1 cellular context compared by ENCODE assay signal in the genomic region with DNA sequence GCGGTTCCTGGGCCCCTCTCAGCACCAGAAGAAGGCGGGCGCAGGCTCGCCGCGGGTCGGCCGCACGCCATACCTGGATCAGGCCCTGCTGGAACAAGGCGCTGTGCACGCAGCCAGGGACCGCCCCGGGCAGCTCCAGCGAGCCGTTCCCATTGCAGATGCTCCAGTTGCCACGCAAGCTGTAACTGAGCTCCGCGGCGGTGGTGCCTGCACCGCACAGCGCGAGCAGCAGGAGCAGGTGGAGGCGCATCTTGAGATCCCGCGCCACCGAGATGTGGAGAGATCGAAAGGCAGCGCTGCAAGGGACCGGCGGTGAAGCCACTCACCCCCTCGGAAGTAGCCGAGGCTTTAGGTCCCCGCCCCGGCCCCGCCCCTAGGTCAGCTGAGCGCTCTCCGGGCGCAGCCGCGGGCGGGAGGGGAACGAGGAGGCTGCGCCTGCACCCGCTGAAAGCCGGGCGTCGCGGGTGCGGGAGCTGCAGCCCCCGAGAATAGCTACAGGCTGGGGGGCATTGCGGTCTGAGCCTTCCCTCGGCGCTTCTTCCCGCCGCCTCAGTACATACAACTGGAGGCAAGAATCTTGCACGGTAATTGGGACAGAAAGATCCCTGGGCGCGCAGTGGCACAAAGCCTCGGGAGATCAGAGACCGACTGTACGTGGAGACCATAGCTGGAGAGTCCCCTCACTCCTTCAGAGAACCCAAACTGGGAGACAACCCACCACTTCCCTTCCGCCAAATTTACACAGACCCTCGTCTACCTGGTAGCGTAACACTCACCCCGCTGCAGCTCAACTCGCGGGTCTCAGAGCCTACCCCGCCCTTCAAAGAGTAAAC.
TF ChIP-seq lines count a peak whose summit lies in the region.

A gene (minus strand): TSS at position 324 of the 833 bp plus-strand sequence. CDS start 74 bp downstream, at position 250.

TF ChIP-seq in K562, 482 proteins besides CTCF, POLR2A, EP300 and RAD21 (continued from another document and continues in another):
- TF ChIP-seq, protein P1, sequence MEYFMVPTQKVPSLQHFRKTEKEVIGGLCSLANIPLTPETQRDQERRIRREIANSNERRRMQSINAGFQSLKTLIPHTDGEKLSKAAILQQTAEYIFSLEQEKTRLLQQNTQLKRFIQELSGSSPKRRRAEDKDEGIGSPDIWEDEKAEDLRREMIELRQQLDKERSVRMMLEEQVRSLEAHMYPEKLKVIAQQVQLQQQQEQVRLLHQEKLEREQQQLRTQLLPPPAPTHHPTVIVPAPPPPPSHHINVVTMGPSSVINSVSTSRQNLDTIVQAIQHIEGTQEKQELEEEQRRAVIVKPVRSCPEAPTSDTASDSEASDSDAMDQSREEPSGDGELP (CRISPR knock-in tag; IDR thresholded peaks at IDR 0.05; ENCODE audit: borderline replicate concordance) = peak; percentile 99
- TF ChIP-seq PURB (CRISPR knock-in tag; IDR thresholded peaks at IDR 0.05; ENCODE audit: low read depth) (no peak), NFIX (CRISPR knock-in tag; IDR thresholded peaks at IDR 0.05; ENCODE audit: low read depth) (no peak), ZNF561 (CRISPR knock-in tag; conservative IDR thresholded peaks at IDR 0.05) (no peak), DDX20 (tag; IDR thresholded peaks at IDR 0.05; ENCODE audit: low read depth) (no peak), ZNF174 (CRISPR knock-in tag; IDR thresholded peaks at IDR 0.05) (no peak), ZNF263 (CRISPR knock-in tag; IDR thresholded peaks at IDR 0.05; ENCODE audit: borderline replicate concordance) (peak; percentile 72), CSDE1 (IDR thresholded peaks at IDR 0.05) (no peak), ZC3H11A (IDR thresholded peaks at IDR 0.05; ENCODE audit: low read depth, low read length) (no peak), ZNF354B (CRISPR knock-in tag; IDR thresholded peaks at IDR 0.05) (no peak), SNIP1 (IDR thresholded peaks at IDR 0.05; ENCODE audit: low read depth) (no peak), GABPB1 (CRISPR knock-in tag; IDR thresholded peaks at IDR 0.05) (peak; percentile 83), IRF2 (CRISPR knock-in tag; IDR thresholded peaks at IDR 0.05) (no peak), NONO (IDR thresholded peaks at IDR 0.05; ENCODE audit: low read depth in 2 of 2, low read length in 1 of 2) (0 out of 4 replicates have a peak, but pooled peaks of 1 of the 2 experiments have one; percentile 63), CXXC5 (CRISPR knock-in tag; IDR thresholded peaks at IDR 0.05) (peak; percentile 70; the same call in 1 of the 2 replicates), CEBPG (CRISPR knock-in tag; IDR thresholded peaks at IDR 0.05) (no peak), CEBPG (tag; conservative IDR thresholded peaks at IDR 0.05 in 1 of 2, IDR thresholded peaks at IDR 0.05 in 1 of 2) (no peak), POLR2G (IDR thresholded peaks at IDR 0.05; ENCODE audit: low read depth, low read length) (peak; percentile 86), MXI1 (IDR thresholded peaks at IDR 0.05; ENCODE audit: low read depth, low read length) (no peak)
- TF ChIP-seq, protein P2, sequence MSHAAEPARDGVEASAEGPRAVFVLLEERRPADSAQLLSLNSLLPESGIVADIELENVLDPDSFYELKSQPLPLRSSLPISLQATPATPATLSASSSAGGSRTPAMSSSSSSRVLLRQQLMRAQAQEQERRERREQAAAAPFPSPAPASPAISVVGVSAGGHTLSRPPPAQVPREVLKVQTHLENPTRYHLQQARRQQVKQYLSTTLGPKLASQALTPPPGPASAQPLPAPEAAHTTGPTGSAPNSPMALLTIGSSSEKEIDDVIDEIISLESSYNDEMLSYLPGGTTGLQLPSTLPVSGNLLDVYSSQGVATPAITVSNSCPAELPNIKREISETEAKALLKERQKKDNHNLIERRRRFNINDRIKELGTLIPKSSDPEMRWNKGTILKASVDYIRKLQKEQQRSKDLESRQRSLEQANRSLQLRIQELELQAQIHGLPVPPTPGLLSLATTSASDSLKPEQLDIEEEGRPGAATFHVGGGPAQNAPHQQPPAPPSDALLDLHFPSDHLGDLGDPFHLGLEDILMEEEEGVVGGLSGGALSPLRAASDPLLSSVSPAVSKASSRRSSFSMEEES (CRISPR knock-in tag; IDR thresholded peaks at IDR 0.05) = no peak
- TF ChIP-seq, protein P3, sequence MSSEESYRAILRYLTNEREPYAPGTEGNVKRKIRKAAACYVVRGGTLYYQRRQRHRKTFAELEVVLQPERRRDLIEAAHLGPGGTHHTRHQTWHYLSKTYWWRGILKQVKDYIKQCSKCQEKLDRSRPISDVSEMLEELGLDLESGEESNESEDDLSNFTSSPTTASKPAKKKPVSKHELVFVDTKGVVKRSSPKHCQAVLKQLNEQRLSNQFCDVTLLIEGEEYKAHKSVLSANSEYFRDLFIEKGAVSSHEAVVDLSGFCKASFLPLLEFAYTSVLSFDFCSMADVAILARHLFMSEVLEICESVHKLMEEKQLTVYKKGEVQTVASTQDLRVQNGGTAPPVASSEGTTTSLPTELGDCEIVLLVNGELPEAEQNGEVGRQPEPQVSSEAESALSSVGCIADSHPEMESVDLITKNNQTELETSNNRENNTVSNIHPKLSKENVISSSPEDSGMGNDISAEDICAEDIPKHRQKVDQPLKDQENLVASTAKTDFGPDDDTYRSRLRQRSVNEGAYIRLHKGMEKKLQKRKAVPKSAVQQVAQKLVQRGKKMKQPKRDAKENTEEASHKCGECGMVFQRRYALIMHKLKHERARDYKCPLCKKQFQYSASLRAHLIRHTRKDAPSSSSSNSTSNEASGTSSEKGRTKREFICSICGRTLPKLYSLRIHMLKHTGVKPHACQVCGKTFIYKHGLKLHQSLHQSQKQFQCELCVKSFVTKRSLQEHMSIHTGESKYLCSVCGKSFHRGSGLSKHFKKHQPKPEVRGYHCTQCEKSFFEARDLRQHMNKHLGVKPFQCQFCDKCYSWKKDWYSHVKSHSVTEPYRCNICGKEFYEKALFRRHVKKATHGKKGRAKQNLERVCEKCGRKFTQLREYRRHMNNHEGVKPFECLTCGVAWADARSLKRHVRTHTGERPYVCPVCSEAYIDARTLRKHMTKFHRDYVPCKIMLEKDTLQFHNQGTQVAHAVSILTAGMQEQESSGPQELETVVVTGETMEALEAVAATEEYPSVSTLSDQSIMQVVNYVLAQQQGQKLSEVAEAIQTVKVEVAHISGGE (CRISPR knock-in tag; IDR thresholded peaks at IDR 0.05) = no peak
- TF ChIP-seq, protein P4, sequence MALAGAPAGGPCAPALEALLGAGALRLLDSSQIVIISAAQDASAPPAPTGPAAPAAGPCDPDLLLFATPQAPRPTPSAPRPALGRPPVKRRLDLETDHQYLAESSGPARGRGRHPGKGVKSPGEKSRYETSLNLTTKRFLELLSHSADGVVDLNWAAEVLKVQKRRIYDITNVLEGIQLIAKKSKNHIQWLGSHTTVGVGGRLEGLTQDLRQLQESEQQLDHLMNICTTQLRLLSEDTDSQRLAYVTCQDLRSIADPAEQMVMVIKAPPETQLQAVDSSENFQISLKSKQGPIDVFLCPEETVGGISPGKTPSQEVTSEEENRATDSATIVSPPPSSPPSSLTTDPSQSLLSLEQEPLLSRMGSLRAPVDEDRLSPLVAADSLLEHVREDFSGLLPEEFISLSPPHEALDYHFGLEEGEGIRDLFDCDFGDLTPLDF (CRISPR knock-in tag; IDR thresholded peaks at IDR 0.05) = no peak
- TF ChIP-seq, protein P5, sequence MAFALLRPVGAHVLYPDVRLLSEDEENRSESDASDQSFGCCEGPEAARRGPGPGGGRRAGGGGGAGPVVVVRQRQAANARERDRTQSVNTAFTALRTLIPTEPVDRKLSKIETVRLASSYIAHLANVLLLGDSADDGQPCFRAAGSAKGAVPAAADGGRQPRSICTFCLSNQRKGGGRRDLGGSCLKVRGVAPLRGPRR (CRISPR knock-in tag; IDR thresholded peaks at IDR 0.05) = no peak
- TF ChIP-seq, protein P6, sequence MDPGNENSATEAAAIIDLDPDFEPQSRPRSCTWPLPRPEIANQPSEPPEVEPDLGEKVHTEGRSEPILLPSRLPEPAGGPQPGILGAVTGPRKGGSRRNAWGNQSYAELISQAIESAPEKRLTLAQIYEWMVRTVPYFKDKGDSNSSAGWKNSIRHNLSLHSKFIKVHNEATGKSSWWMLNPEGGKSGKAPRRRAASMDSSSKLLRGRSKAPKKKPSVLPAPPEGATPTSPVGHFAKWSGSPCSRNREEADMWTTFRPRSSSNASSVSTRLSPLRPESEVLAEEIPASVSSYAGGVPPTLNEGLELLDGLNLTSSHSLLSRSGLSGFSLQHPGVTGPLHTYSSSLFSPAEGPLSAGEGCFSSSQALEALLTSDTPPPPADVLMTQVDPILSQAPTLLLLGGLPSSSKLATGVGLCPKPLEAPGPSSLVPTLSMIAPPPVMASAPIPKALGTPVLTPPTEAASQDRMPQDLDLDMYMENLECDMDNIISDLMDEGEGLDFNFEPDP (CRISPR knock-in tag; IDR thresholded peaks at IDR 0.05) = no peak
- TF ChIP-seq, protein P7, sequence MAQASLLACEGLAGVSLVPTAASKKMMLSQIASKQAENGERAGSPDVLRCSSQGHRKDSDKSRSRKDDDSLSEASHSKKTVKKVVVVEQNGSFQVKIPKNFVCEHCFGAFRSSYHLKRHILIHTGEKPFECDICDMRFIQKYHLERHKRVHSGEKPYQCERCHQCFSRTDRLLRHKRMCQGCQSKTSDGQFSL (CRISPR knock-in tag; IDR thresholded peaks at IDR 0.05) = peak; percentile 57; the same call in 1 of the 2 replicates
- TF ChIP-seq, protein P7 (tag; IDR thresholded peaks at IDR 0.05) = no peak
- TF ChIP-seq, protein P8, sequence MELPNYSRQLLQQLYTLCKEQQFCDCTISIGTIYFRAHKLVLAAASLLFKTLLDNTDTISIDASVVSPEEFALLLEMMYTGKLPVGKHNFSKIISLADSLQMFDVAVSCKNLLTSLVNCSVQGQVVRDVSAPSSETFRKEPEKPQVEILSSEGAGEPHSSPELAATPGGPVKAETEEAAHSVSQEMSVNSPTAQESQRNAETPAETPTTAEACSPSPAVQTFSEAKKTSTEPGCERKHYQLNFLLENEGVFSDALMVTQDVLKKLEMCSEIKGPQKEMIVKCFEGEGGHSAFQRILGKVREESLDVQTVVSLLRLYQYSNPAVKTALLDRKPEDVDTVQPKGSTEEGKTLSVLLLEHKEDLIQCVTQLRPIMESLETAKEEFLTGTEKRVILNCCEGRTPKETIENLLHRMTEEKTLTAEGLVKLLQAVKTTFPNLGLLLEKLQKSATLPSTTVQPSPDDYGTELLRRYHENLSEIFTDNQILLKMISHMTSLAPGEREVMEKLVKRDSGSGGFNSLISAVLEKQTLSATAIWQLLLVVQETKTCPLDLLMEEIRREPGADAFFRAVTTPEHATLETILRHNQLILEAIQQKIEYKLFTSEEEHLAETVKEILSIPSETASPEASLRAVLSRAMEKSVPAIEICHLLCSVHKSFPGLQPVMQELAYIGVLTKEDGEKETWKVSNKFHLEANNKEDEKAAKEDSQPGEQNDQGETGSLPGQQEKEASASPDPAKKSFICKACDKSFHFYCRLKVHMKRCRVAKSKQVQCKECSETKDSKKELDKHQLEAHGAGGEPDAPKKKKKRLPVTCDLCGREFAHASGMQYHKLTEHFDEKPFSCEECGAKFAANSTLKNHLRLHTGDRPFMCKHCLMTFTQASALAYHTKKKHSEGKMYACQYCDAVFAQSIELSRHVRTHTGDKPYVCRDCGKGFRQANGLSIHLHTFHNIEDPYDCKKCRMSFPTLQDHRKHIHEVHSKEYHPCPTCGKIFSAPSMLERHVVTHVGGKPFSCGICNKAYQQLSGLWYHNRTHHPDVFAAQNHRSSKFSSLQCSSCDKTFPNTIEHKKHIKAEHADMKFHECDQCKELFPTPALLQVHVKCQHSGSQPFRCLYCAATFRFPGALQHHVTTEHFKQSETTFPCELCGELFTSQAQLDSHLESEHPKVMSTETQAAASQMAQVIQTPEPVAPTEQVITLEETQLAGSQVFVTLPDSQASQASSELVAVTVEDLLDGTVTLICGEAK (IDR thresholded peaks at IDR 0.05) = no peak
- TF ChIP-seq, protein P8 (CRISPR knock-in tag; IDR thresholded peaks at IDR 0.05) = no peak
- TF ChIP-seq, protein P9, sequence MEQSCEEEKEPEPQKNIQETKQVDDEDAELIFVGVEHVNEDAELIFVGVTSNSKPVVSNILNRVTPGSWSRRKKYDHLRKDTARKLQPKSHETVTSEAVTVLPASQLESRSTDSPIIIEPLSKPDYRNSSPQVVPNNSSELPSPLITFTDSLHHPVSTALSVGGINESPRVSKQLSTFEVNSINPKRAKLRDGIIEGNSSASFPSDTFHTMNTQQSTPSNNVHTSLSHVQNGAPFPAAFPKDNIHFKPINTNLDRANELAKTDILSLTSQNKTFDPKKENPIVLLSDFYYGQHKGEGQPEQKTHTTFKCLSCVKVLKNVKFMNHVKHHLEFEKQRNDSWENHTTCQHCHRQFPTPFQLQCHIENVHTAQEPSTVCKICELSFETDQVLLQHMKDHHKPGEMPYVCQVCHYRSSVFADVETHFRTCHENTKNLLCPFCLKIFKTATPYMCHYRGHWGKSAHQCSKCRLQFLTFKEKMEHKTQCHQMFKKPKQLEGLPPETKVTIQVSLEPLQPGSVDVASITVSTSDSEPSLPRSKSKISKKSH (CRISPR knock-in tag; IDR thresholded peaks at IDR 0.05) = no peak
- TF ChIP-seq, protein P10, sequence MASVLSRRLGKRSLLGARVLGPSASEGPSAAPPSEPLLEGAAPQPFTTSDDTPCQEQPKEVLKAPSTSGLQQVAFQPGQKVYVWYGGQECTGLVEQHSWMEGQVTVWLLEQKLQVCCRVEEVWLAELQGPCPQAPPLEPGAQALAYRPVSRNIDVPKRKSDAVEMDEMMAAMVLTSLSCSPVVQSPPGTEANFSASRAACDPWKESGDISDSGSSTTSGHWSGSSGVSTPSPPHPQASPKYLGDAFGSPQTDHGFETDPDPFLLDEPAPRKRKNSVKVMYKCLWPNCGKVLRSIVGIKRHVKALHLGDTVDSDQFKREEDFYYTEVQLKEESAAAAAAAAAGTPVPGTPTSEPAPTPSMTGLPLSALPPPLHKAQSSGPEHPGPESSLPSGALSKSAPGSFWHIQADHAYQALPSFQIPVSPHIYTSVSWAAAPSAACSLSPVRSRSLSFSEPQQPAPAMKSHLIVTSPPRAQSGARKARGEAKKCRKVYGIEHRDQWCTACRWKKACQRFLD (CRISPR knock-in tag; IDR thresholded peaks at IDR 0.05) = no peak
